ENCODE assay signal across 1 cellular context in genomic region chr10:89645742-89646172, GRCh38.
TF ChIP-seq lines count a peak whose summit lies in the region.

No MANE protein-coding gene starts in this region.

TF ChIP-seq in K562, 482 proteins besides CTCF, POLR2A, EP300 and RAD21 (continued from another document):
- TF ChIP-seq RREB1 (CRISPR knock-in tag; IDR thresholded peaks at IDR 0.05), result no peak
- peak; percentile 64; the same call in 1 of the 2 replicates for TF ChIP-seq RAD51 (IDR thresholded peaks at IDR 0.05; ENCODE audit: borderline replicate concordance, low read depth)
- no peak for TF ChIP-seq STAT5A (IDR thresholded peaks at IDR 0.05; ENCODE audit: borderline replicate concordance, low read length)
- no peak for TF ChIP-seq ASH1L (IDR thresholded peaks at IDR 0.05; ENCODE audit: borderline replicate concordance, low read depth, partially characterized antibody)
- no peak for TF ChIP-seq NR2C2 (CRISPR knock-in tag; IDR thresholded peaks at IDR 0.05)
- TF ChIP-seq NR2C2 (tag; IDR thresholded peaks at IDR 0.05), result no peak
- TF ChIP-seq SFPQ (IDR thresholded peaks at IDR 0.05; ENCODE audit: low read depth, low read length), result no peak
- no peak for TF ChIP-seq HNRNPLL (IDR thresholded peaks at IDR 0.05; ENCODE audit: low read depth, low read length, poor library complexity, severe bottlenecking)
- TF ChIP-seq BDP1 (IDR thresholded peaks at IDR 0.05; ENCODE audit: insufficient read depth, insufficient read length), result no peak
- TF ChIP-seq ZNF280A (IDR thresholded peaks at IDR 0.05; ENCODE audit: low read depth, partially characterized antibody), result no peak
- TF ChIP-seq ZNF785 (CRISPR knock-in tag; IDR thresholded peaks at IDR 0.05), result no peak
- TF ChIP-seq HLTF (IDR thresholded peaks at IDR 0.05), result no peak
- TF ChIP-seq ATF1 (CRISPR knock-in tag; IDR thresholded peaks at IDR 0.05), result no peak
- no peak for TF ChIP-seq ATF1 (tag; IDR thresholded peaks at IDR 0.05)
